11 cellular contexts compared by ENCODE assay signal in the genomic region with DNA sequence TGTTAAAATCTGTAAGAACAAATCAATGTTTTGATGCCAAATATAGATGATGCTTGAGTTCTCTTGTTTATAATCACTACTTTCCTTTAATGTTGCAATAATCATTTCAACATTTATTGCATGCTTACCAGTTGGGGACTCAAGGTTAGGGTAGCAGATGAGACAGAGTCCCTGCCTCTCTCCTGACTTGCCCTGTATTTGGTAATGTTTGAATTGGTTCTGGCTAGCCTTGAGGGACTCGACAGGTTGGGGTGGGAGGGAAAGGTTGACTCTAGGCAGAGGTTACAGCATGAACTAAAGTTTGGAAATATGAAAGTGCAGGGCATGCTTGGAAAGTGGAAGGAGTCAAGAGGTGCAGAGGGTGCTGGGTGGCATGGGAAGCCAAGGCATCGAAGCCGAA. TPM values are rescaled to one million over a fixed set of nuclear protein-coding genes. Genes with fewer than 3 reads are reported as not detected.
DNase-seq lines count a peak whose midpoint lies in the region; ATAC-seq and TF ChIP-seq lines count a peak whose summit lies in the region.
"Had no signal": no experiment of that assay in that cellular context is flagged by ENCODE, and none has a peak within 500 bp of the region (broad histone marks: within the 10 kb centered on the region; RNA-seq: fewer than 3 reads in every experiment).

No MANE protein-coding gene starts in this region.

- H3K4me3 ChIP-seq in adipocyte (ENCODE audit: low read length) (peak overlapping the region; percentile 98), lower lobe of right lung (peak overlapping the region; percentile 90), vagina (no peak overlapping the region)

- H3K9me3 ChIP-seq in adipocyte (ENCODE audit: control insufficient read depth, low read length), result no peaks in the 10 kb centered on the region
- H3K9me3 ChIP-seq in lower lobe of right lung, result no peaks in the 10 kb centered on the region
- H3K9me3 ChIP-seq in vagina, result no peaks in the 10 kb centered on the region
- H3K9me3 ChIP-seq: SJCRH30 had no signal

- no peak for TF ChIP-seq POLR2A in vagina (IDR thresholded peaks at IDR 0.05)

- H3K27me3 ChIP-seq in adipocyte (replicated peaks; ENCODE audit: control insufficient read depth, insufficient read depth, low read length), result no peaks in the 10 kb centered on the region
- no peaks in the 10 kb centered on the region for H3K27me3 ChIP-seq in lower lobe of right lung (ENCODE audit: low read depth)
- no peaks in the 10 kb centered on the region for H3K27me3 ChIP-seq in vagina
- H3K27me3 ChIP-seq: SJCRH30 had no signal

- TF ChIP-seq CTCF in lower lobe of right lung (IDR thresholded peaks at IDR 0.05), result no peak
- TF ChIP-seq CTCF in vagina (IDR thresholded peaks at IDR 0.05), result no peak

- H3K4me1 Mint-ChIP-seq in stimulated activated naive CD8-positive, alpha-beta T cell treated with anti-CD3 and anti-CD28 coated beads, Interleukin-15, Interleukin-2, amounts not matched to agents 100 ng/mL and 50 ng/mL, for 24 hours (ENCODE audit: low read depth), result peaks cover 67% of the 10 kb centered on the region

- H3K36me3 ChIP-seq in adipocyte (ENCODE audit: control insufficient read depth, insufficient read depth, low read length, severe bottlenecking) (no peaks in the 10 kb centered on the region), lower lobe of right lung (peaks cover 4% of the 10 kb centered on the region), vagina (no peaks in the 10 kb centered on the region)
- H3K36me3 ChIP-seq: SJCRH30 had no signal

- no peak for DNase-seq in stimulated activated naive CD8-positive, alpha-beta T cell treated with anti-CD3 and anti-CD28 coated beads, Interleukin-15, Interleukin-2, amounts not matched to agents 100 U/mL and 50 U/mL, for 24 hours
- DNase-seq in adipocyte (ENCODE audit: low read depth) (peak; percentile 54), lower lobe of right lung (no peak), vagina (ENCODE audit: extremely low spot score in 2 of 2) (no peak), SK-N-DZ (ENCODE audit: low spot score) (no peak)
- DNase-seq: EL, kidney glomerular epithelial cell, SJCRH30 had no signal

- no peak overlapping the region for H3K27ac ChIP-seq in lower lobe of right lung
- H3K27ac ChIP-seq in vagina, result peak overlapping the region; percentile 2
- H3K27ac ChIP-seq: SJCRH30 had no signal

- intact Hi-C loops in lower lobe of right lung (cut with DNase I) (no loop called here), vagina (cut with DNase I) (no loop called here)

- no peaks in the 10 kb centered on the region for H3K27me3 Mint-ChIP-seq in stimulated activated naive CD8-positive, alpha-beta T cell treated with anti-CD3 and anti-CD28 coated beads, Interleukin-15, Interleukin-2, amounts not matched to agents 100 ng/mL and 50 ng/mL, for 24 hours

- peak overlapping the region; percentile 68 for H3K27ac Mint-ChIP-seq in stimulated activated naive CD8-positive, alpha-beta T cell treated with anti-CD3 and anti-CD28 coated beads, Interleukin-15, Interleukin-2, amounts not matched to agents 100 ng/mL and 50 ng/mL, for 24 hours

- peaks cover 6% of the 10 kb centered on the region for H3K36me3 Mint-ChIP-seq in stimulated activated naive CD8-positive, alpha-beta T cell treated with anti-CD3 and anti-CD28 coated beads, Interleukin-15, Interleukin-2, amounts not matched to agents 100 ng/mL and 50 ng/mL, for 24 hours (ENCODE audit: low read depth)

- H3K4me3 Mint-ChIP-seq in stimulated activated naive CD8-positive, alpha-beta T cell treated with anti-CD3 and anti-CD28 coated beads, Interleukin-15, Interleukin-2, amounts not matched to agents 100 ng/mL and 50 ng/mL, for 24 hours, result peak overlapping the region; percentile 91

- peaks cover 50% of the 10 kb centered on the region for H3K4me1 ChIP-seq in adipocyte (ENCODE audit: control insufficient read depth, insufficient read depth, low read length)
- H3K4me1 ChIP-seq in lower lobe of right lung, result peaks cover 41% of the 10 kb centered on the region
- H3K4me1 ChIP-seq in vagina, result peaks cover 70% of the 10 kb centered on the region

- H3K9me3 Mint-ChIP-seq in stimulated activated naive CD8-positive, alpha-beta T cell treated with anti-CD3 and anti-CD28 coated beads, Interleukin-15, Interleukin-2, amounts not matched to agents 100 ng/mL and 50 ng/mL, for 24 hours, result no peaks in the 10 kb centered on the region

- H3K9ac ChIP-seq in adipocyte (ENCODE audit: low read length), result peak overlapping the region; percentile 94

- no peak for ATAC-seq in stimulated activated naive CD8-positive, alpha-beta T cell treated with anti-CD3 and anti-CD28 coated beads, Interleukin-15, Interleukin-2, amounts not matched to agents 100 U/mL and 50 U/mL, for 24 hours
- no peak for ATAC-seq in lower lobe of right lung
- ATAC-seq in HG03045 (IDR thresholded peaks at IDR 0.05; ENCODE audit: unreplicated experiment), result no peak
- no peak for ATAC-seq in HG03354 (IDR thresholded peaks at IDR 0.05; ENCODE audit: poor library complexity, severe bottlenecking, unreplicated experiment)

RNA-seq across cellular contexts. Expression of gene SEC24B, which starts 2.0 kb away (rescaled TPM):
- total RNA-seq in lower lobe of right lung (35.0 TPM), vagina (42.2 TPM)
- polyA plus RNA-seq in SK-N-DZ (2014; cell fraction: cytosol; rRNA removed), result 11.6 and 13.9 TPM in 2 replicates
- 10.4 and 12.3 TPM in 2 replicates for polyA plus RNA-seq in SK-N-DZ (2014; cell fraction: nucleus; rRNA removed)

Comparison
In these comparisons a context has a peak if more than half of its experiments do, and no peak if none do; other contexts are left out.
1. H3K4me3 ChIP-seq: peak in adipocyte (single experiment) and lower lobe of right lung (single experiment); none in vagina (0 of 2).